Comparison of ENCODE assay signal across 8 cellular contexts in genomic region chr20:49281059-49281912, GRCh38. TPM values are rescaled to one million over a fixed set of nuclear protein-coding genes. Genes with fewer than 3 reads are reported as not detected.
A peak's percentile ranks its signal among the peaks of the same experiment; 100 is the strongest.
DNase-seq lines count a peak whose midpoint lies in the region; ATAC-seq lines count a peak whose summit lies in the region.

No MANE protein-coding gene starts in this region.

- H4K20me1 ChIP-seq in BLaER1, result peaks cover 80% of the 10 kb centered on the region

- no peaks in the 10 kb centered on the region for H3K27me3 ChIP-seq in BLaER1

- H3K4me3 Mint-ChIP-seq in activated T-helper 1 cell treated with anti-CD3 and anti-CD28 coated beads, Interleukin-12 subunit alpha, Interleukin-12 subunit beta, Interleukin-2, Interleukin-4 antibody, amounts not matched to agents 30 ng/mL and 10 ng/mL and 1 ng/mL, durations not matched to agents 14 hours and 24 hours and 36 hours, result peak overlapping the region; percentile 99

- peak; percentile 79 for DNase-seq in HT1080 (ENCODE audit: low read depth)
- no peak for DNase-seq in activated T-helper 1 cell treated with anti-CD3 and anti-CD28 coated beads, Interleukin-12 subunit alpha, Interleukin-12 subunit beta, Interleukin-2, Interleukin-4 antibody, amounts not matched to agents 30 ng/mL and 10 ng/mL and 1 ng/mL, durations not matched to agents 14 hours and 24 hours and 36 hours (ENCODE audit: low spot score)
- peak; percentile 75 for DNase-seq in kidney tubule cell (ENCODE audit: low spot score)
- no peak for DNase-seq in NCI-H1092 treated with DMSO at 0.1 percent for 48 hours (lab: John Stamatoyannopoulos, UW)
- no peak for DNase-seq in sciatic nerve (ENCODE audit: low spot score)

- peaks cover 55% of the 10 kb centered on the region for H3K9me3 Mint-ChIP-seq in activated T-helper 1 cell treated with anti-CD3 and anti-CD28 coated beads, Interleukin-12 subunit alpha, Interleukin-12 subunit beta, Interleukin-2, Interleukin-4 antibody, amounts not matched to agents 30 ng/mL and 10 ng/mL and 1 ng/mL, durations not matched to agents 14 hours and 24 hours and 36 hours

- peak overlapping the region; percentile 99; the same call in 1 of the 2 replicates for H3K9ac ChIP-seq in BLaER1

- H3K27ac ChIP-seq in BLaER1, result peak overlapping the region; percentile 97; the same call in 1 of the 2 replicates

- peak overlapping the region; percentile 82 for H3K4me3 ChIP-seq in BLaER1

- ATAC-seq in sciatic nerve (no peak), HG03196 (IDR thresholded peaks at IDR 0.05; ENCODE audit: unreplicated experiment) (no peak), HG03342 (IDR thresholded peaks at IDR 0.05; ENCODE audit: unreplicated experiment) (no peak)

- H3K4me1 Mint-ChIP-seq in activated T-helper 1 cell treated with anti-CD3 and anti-CD28 coated beads, Interleukin-12 subunit alpha, Interleukin-12 subunit beta, Interleukin-2, Interleukin-4 antibody, amounts not matched to agents 30 ng/mL and 10 ng/mL and 1 ng/mL, durations not matched to agents 14 hours and 24 hours and 36 hours (ENCODE audit: low read depth), result peaks cover 77% of the 10 kb centered on the region

- H3K27ac Mint-ChIP-seq in activated T-helper 1 cell treated with anti-CD3 and anti-CD28 coated beads, Interleukin-12 subunit alpha, Interleukin-12 subunit beta, Interleukin-2, Interleukin-4 antibody, amounts not matched to agents 30 ng/mL and 10 ng/mL and 1 ng/mL, durations not matched to agents 14 hours and 24 hours and 36 hours, result peak overlapping the region; percentile 73

- peaks cover 70% of the 10 kb centered on the region for H3K9me3 ChIP-seq in BLaER1

- peaks cover 74% of the 10 kb centered on the region for H3K36me3 ChIP-seq in BLaER1

- H3K36me3 Mint-ChIP-seq in activated T-helper 1 cell treated with anti-CD3 and anti-CD28 coated beads, Interleukin-12 subunit alpha, Interleukin-12 subunit beta, Interleukin-2, Interleukin-4 antibody, amounts not matched to agents 30 ng/mL and 10 ng/mL and 1 ng/mL, durations not matched to agents 14 hours and 24 hours and 36 hours (ENCODE audit: low read depth), result peaks cover 88% of the 10 kb centered on the region

- peak overlapping the region; percentile 89 for H3K4me2 ChIP-seq in BLaER1

- peaks cover 53% of the 10 kb centered on the region for H3K4me1 ChIP-seq in BLaER1

- no peaks in the 10 kb centered on the region for H3K27me3 Mint-ChIP-seq in activated T-helper 1 cell treated with anti-CD3 and anti-CD28 coated beads, Interleukin-12 subunit alpha, Interleukin-12 subunit beta, Interleukin-2, Interleukin-4 antibody, amounts not matched to agents 30 ng/mL and 10 ng/mL and 1 ng/mL, durations not matched to agents 14 hours and 24 hours and 36 hours (ENCODE audit: insufficient read depth)

- intact Hi-C loops in activated T-helper 1 cell treated with anti-CD3 and anti-CD28 coated beads, Interleukin-12 subunit alpha, Interleukin-12 subunit beta, Interleukin-2, Interleukin-4 antibody, amounts not matched to agents 30 ng/mL and 10 ng/mL and 1 ng/mL, durations not matched to agents 14 hours and 24 hours and 36 hours (cut with micrococcal nuclease), result no loop called here
- intact Hi-C loops in sciatic nerve (cut with DNase I), result no loop called here

RNA-seq across cellular contexts. Expression of gene ZNFX1, which starts 3.4 kb away (rescaled TPM):
- 34.1 and 37.4 TPM in 2 replicates for total RNA-seq in HT1080 (2014; rRNA removed; shearing (Covaris generic))
- polyA plus RNA-seq in HT1080 (2015; cell fraction: cytosol; rRNA removed), result 15.3 and 18.9 TPM in 2 replicates
- polyA plus RNA-seq in HT1080 (2015; cell fraction: nucleus; rRNA removed), result 41.7 and 42.2 TPM in 2 replicates
- total RNA-seq in activated T-helper 1 cell treated with anti-CD3 and anti-CD28 coated beads, Interleukin-12 subunit alpha, Interleukin-12 subunit beta, Interleukin-2, Interleukin-4 antibody, amounts not matched to agents 30 ng/mL and 10 ng/mL and 1 ng/mL, durations not matched to agents 14 hours and 24 hours and 36 hours, result 68.9 and 70.4 TPM in 2 replicates
- 40.7 TPM for total RNA-seq in sciatic nerve

Comparison
In these comparisons a context has a peak if more than half of its experiments do, and no peak if none do; other contexts are left out.
1. DNase-seq: peak in HT1080 (single experiment) and kidney tubule cell (single experiment); none in activated T-helper 1 cell treated with anti-CD3 and anti-CD28 coated beads, Interleukin-12 subunit alpha, Interleukin-12 subunit beta, Interleukin-2, Interleukin-4 antibody, amounts not matched to agents 30 ng/mL and 10 ng/mL and 1 ng/mL, durations not matched to agents 14 hours and 24 hours and 36 hours (single experiment), NCI-H1092 treated with DMSO at 0.1 percent for 48 hours (single experiment) and sciatic nerve (single experiment).